ENCODE assay signal across 9 cellular contexts in genomic region chr17:38456031-38456815, GRCh38. TPM values are rescaled to one million over a fixed set of nuclear protein-coding genes. Genes with fewer than 3 reads are reported as not detected.
DNase-seq lines count a peak whose midpoint lies in the region; ATAC-seq and TF ChIP-seq lines count a peak whose summit lies in the region.
"Had no signal": no experiment of that assay in that cellular context is flagged by ENCODE, and none has a peak within 500 bp of the region (broad histone marks: within the 10 kb centered on the region; RNA-seq: fewer than 3 reads in every experiment).

No MANE protein-coding gene starts in this region.

- H3K27ac Mint-ChIP-seq in glutamatergic neuron (ENCODE audit: unreplicated experiment): peak overlapping the region; percentile 43

- no peak for ATAC-seq in HG03469 (IDR thresholded peaks at IDR 0.05; ENCODE audit: unreplicated experiment)

- no peaks in the 10 kb centered on the region for H3K36me3 Mint-ChIP-seq in glutamatergic neuron (ENCODE audit: unreplicated experiment)

- in situ Hi-C loops in SK-MEL-5 (cut with HindIII; ENCODE audit: low pct_unique_long_range_greater_than_20kb, low sequenced_read_pairs): no loop called here

- peak; percentile 66 for DNase-seq in NCI-H1436 (lab: John Stamatoyannopoulos, UW)
- DNase-seq in NCI-H1436 treated with DMSO at 0.1 percent for 48 hours (lab: John Stamatoyannopoulos, UW): no peak
- peak; percentile 28 for DNase-seq in SK-MEL-5 (ENCODE audit: low read depth, low spot score)
- no peak for DNase-seq in glutamatergic neuron
- no peak for DNase-seq in NCI-H2029 treated with DMSO at 0.1 percent for 48 hours (lab: John Stamatoyannopoulos, UW)
- DNase-seq in NCI-H2196 treated with DMSO at 0.1 percent for 48 hours (lab: John Stamatoyannopoulos, UW; ENCODE audit: unreplicated experiment): no peak
- DNase-seq: effector CD8-positive, alpha-beta T cell had no signal

- H3K27ac ChIP-seq in temporal lobe (ENCODE audit: low read depth, low read length): peak overlapping the region; percentile 91

- TF ChIP-seq CTCF in glutamatergic neuron (IDR thresholded peaks at IDR 0.05; ENCODE audit: partially characterized antibody, unreplicated experiment): no peak

- peaks cover 41% of the 10 kb centered on the region for H3K4me1 Mint-ChIP-seq in glutamatergic neuron (ENCODE audit: low read depth, unreplicated experiment)

- peaks cover 14% of the 10 kb centered on the region for H3K9me3 Mint-ChIP-seq in glutamatergic neuron (ENCODE audit: unreplicated experiment)

- peaks cover 20% of the 10 kb centered on the region for H3K27me3 Mint-ChIP-seq in glutamatergic neuron (ENCODE audit: unreplicated experiment)

- H3K4me3 Mint-ChIP-seq in glutamatergic neuron (ENCODE audit: unreplicated experiment): peak overlapping the region; percentile 38

RNA-seq across cellular contexts. Expression of gene ARHGAP23, which starts 28.0 kb away (rescaled TPM):
- total RNA-seq in SK-MEL-5 (2014; rRNA removed; shearing (Covaris generic)): 0.34 and 1.0 TPM in 2 replicates
- 0.93 and 1.3 TPM in 2 replicates for polyA plus RNA-seq in SK-MEL-5 (2015; cell fraction: cytosol; rRNA removed)
- polyA plus RNA-seq in SK-MEL-5 (2015; cell fraction: nucleus; rRNA removed): 0.62 and 1.00 TPM in 2 replicates
- total RNA-seq in glutamatergic neuron (ENCODE audit: unreplicated experiment): 23.6 TPM
- total RNA-seq in temporal lobe: 82.4 TPM

Comparison
In these comparisons a context has a peak if more than half of its experiments do, and no peak if none do; other contexts are left out.
1. DNase-seq: peak in NCI-H1436 (single experiment) and SK-MEL-5 (single experiment); none in NCI-H1436 treated with DMSO at 0.1 percent for 48 hours (single experiment), glutamatergic neuron (single experiment), NCI-H2029 treated with DMSO at 0.1 percent for 48 hours (single experiment) and NCI-H2196 treated with DMSO at 0.1 percent for 48 hours (single experiment).
2. RNA of gene ARHGAP23, which starts 28.0 kb away (total RNA-seq): 82.4 TPM in temporal lobe (single experiment) and 23.6 TPM in glutamatergic neuron (single experiment); 0.34 to 1.0 TPM in SK-MEL-5; every median in the first group is over 10 times any median in the second.